In genomic region chr16:55169780-55170179, GRCh38 we compare ENCODE assay signal across 23 cellular contexts.
A peak's percentile ranks its signal among the peaks of the same experiment; 100 is the strongest.
DNase-seq lines count a peak whose midpoint lies in the region; ATAC-seq and TF ChIP-seq lines count a peak whose summit lies in the region.
"Had no signal": no experiment of that assay in that cellular context is flagged by ENCODE, and none has a peak within 500 bp of the region (broad histone marks: within the 10 kb centered on the region; RNA-seq: fewer than 3 reads in every experiment).

No MANE protein-coding gene starts in this region.

- DNase-seq in NCI-H2227 treated with DMSO at 0.1 percent for 48 hours (lab: John Stamatoyannopoulos, UW) (peak; percentile 9), left lung (no peak), mucosa of descending colon (peak in 2 of 3 donors; percentile 27 to 41), upper lobe of right lung (no peak), NCI-H1048 (lab: John Stamatoyannopoulos, UW) (no peak), germinal center (ENCODE audit: low spot score) (no peak), foreskin melanocyte (no peak)
- DNase-seq: 8988T; ACHN; AML-193; BE2C; CD4-positive, alpha-beta T cell; CD8-positive, alpha-beta memory T cell; DMS 273 treated with DMSO at 0.1 percent for 48 hours; DMS79; EL; GDM1; H9 had no signal

- H3K27me3 ChIP-seq in left lung (no peaks in the 10 kb centered on the region), upper lobe of right lung (no peaks in the 10 kb centered on the region)
- H3K27me3 ChIP-seq: BE2C; BLaER1 treated with 17β-estradiol and CSF1 and Interleukin-3, amounts not matched to agents 10 nM and 100 nM had no signal

- TF ChIP-seq CTCF in left lung (IDR thresholded peaks at IDR 0.05) (no peak), mucosa of descending colon (IDR thresholded peaks at IDR 0.05) (no peak), upper lobe of right lung (IDR thresholded peaks at IDR 0.05) (no peak)

- H3K4me1 ChIP-seq in left lung: no peaks in the 10 kb centered on the region
- H3K4me1 ChIP-seq in mucosa of descending colon (ENCODE audit: low read depth): no peaks in the 10 kb centered on the region
- H3K4me1 ChIP-seq in upper lobe of right lung: no peaks in the 10 kb centered on the region
- H3K4me1 ChIP-seq: A549; BE2C; BLaER1 treated with 17β-estradiol and CSF1 and Interleukin-3, amounts not matched to agents 10 nM and 100 nM had no signal

- H3K27ac ChIP-seq in left lung (no peak overlapping the region), upper lobe of right lung (no peak overlapping the region)
- H3K27ac ChIP-seq: A549; BLaER1 treated with 17β-estradiol and CSF1 and Interleukin-3, amounts not matched to agents 10 nM and 100 nM had no signal

- intact Hi-C loops in left lung (cut with DNase I): no loop called here
- intact Hi-C loops in mucosa of descending colon (cut with DNase I, micrococcal nuclease): no loop called here
- intact Hi-C loops in upper lobe of right lung (cut with DNase I): no loop called here

- no peak overlapping the region for H3K4me3 ChIP-seq in left lung
- no peak overlapping the region for H3K4me3 ChIP-seq in mucosa of descending colon
- H3K4me3 ChIP-seq in upper lobe of right lung: no peak overlapping the region
- H3K4me3 ChIP-seq: A549; BLaER1 treated with 17β-estradiol and CSF1 and Interleukin-3, amounts not matched to agents 10 nM and 100 nM; GM12878; GM23338 had no signal

- H3K9me3 ChIP-seq in left lung: no peaks in the 10 kb centered on the region
- no peaks in the 10 kb centered on the region for H3K9me3 ChIP-seq in mucosa of descending colon
- no peaks in the 10 kb centered on the region for H3K9me3 ChIP-seq in upper lobe of right lung
- H3K9me3 ChIP-seq: A549; BE2C; BLaER1 treated with 17β-estradiol and CSF1 and Interleukin-3, amounts not matched to agents 10 nM and 100 nM had no signal

- ATAC-seq in left lung (peak; percentile 76), mucosa of descending colon (peak; percentile 70), upper lobe of right lung (peak; percentile 82)
- ATAC-seq: A549, GM12878, GM23338, HCT116 had no signal

- H3K36me3 ChIP-seq in left lung (no peaks in the 10 kb centered on the region), mucosa of descending colon (ENCODE audit: low read depth) (no peaks in the 10 kb centered on the region), upper lobe of right lung (no peaks in the 10 kb centered on the region)
- H3K36me3 ChIP-seq: BE2C; BLaER1 treated with 17β-estradiol and CSF1 and Interleukin-3, amounts not matched to agents 10 nM and 100 nM had no signal

Comparison
In these comparisons a context has a peak if more than half of its experiments do, and no peak if none do; other contexts are left out.
1. DNase-seq: peak in NCI-H2227 treated with DMSO at 0.1 percent for 48 hours (single experiment) and mucosa of descending colon (2 of 3); none in left lung (0 of 2), upper lobe of right lung (single experiment), NCI-H1048 (single experiment), germinal center (single experiment) and foreskin melanocyte (single experiment).
2. Peak in every context shown above with its lines, with median percentiles within 50 percentile points of each other: ATAC-seq.